Comparison of ENCODE assay signal across 9 cellular contexts in the genomic region with DNA sequence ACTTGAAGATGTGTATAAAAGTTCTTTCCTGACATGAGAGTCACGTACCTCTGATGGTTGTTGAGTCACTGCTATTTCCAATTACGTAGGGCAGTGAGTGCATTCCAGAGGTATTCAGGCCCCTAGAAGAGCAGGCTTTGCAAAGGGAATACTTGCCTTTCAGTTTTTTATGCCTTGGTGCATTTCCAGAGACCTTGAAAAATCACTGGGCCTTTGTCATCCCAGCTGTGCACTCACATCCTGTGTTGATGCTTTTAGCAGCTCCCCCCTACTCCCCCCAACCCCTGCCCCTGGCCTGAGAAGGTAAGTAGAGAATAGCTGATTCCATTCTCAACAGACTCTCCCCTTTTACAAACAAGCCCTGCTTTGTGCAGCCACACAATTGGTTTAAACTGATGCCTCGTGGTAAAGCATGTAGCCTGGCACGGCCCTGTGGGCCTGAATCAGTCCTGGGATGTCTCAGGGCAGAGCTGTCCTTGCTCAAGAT.
DNase-seq lines count a peak whose midpoint lies in the region; ATAC-seq and TF ChIP-seq lines count a peak whose summit lies in the region.
"Had no signal": no experiment of that assay in that cellular context is flagged by ENCODE, and none has a peak within 500 bp of the region (broad histone marks: within the 10 kb centered on the region; RNA-seq: fewer than 3 reads in every experiment).

No MANE protein-coding gene starts in this region.

- WGBS in testis, 2 donors: 12 to 43% methylated on average over 4 of the region's 4 CpGs

- H3K4me3 ChIP-seq in HFF-Myc (replicated peaks; ENCODE audit: low read depth, low read length): no peak overlapping the region
- H3K4me3 ChIP-seq in skeletal muscle cell (ENCODE audit: low read depth, low read length): no peak overlapping the region
- H3K4me3 ChIP-seq in testis: no peak overlapping the region

- no peak overlapping the region for H3K27ac Mint-ChIP-seq in naive thymus-derived CD8-positive, alpha-beta T cell
- H3K27ac Mint-ChIP-seq in activated naive CD4-positive, alpha-beta T cell treated with anti-CD3 and anti-CD28 coated beads, Interleukin-2, amount 50 U/mL, for 72 hours: no peak overlapping the region
- H3K27ac Mint-ChIP-seq: natural killer cell treated with Interleukin-12 subunit alpha and Interleukin-12 subunit beta and Interleukin-15 and Interleukin-18, amount 100 ng/mL, for 72 hours had no signal

- no peaks in the 10 kb centered on the region for H3K4me1 Mint-ChIP-seq in naive thymus-derived CD8-positive, alpha-beta T cell

- no peaks in the 10 kb centered on the region for H3K36me3 Mint-ChIP-seq in naive thymus-derived CD8-positive, alpha-beta T cell
- H3K36me3 Mint-ChIP-seq in activated naive CD4-positive, alpha-beta T cell treated with anti-CD3 and anti-CD28 coated beads, Interleukin-2, amount 50 U/mL, for 72 hours: peaks cover 1 to 2% of the 10 kb centered on the region in 2 donors
- H3K36me3 Mint-ChIP-seq: natural killer cell treated with Interleukin-12 subunit alpha and Interleukin-12 subunit beta and Interleukin-15 and Interleukin-18, amount 100 ng/mL, for 72 hours had no signal

- no peak for TF ChIP-seq POLR2A in testis (IDR thresholded peaks at IDR 0.05)

- H3K27ac ChIP-seq in angular gyrus (ENCODE audit: low read depth, low read length): peak overlapping the region; percentile 80
- H3K27ac ChIP-seq in testis: peak overlapping the region in 1 of 2 donors; percentile 67

- H3K4me3 Mint-ChIP-seq in naive thymus-derived CD8-positive, alpha-beta T cell: no peak overlapping the region
- H3K4me3 Mint-ChIP-seq: natural killer cell treated with Interleukin-12 subunit alpha and Interleukin-12 subunit beta and Interleukin-15 and Interleukin-18, amount 100 ng/mL, for 72 hours had no signal

- TF ChIP-seq CTCF in HFF-Myc (IDR thresholded peaks at IDR 0.05; ENCODE audit: low read depth, low read length, missing control alignments) (no peak), testis (IDR thresholded peaks at IDR 0.05) (no peak)

- H3K4me1 ChIP-seq in testis: peaks cover 23% of the 10 kb centered on the region

- no peaks in the 10 kb centered on the region for H3K9me3 Mint-ChIP-seq in naive thymus-derived CD8-positive, alpha-beta T cell
- peaks cover 0 to 1% of the 10 kb centered on the region in 2 donors for H3K9me3 Mint-ChIP-seq in activated naive CD4-positive, alpha-beta T cell treated with anti-CD3 and anti-CD28 coated beads, Interleukin-2, amount 50 U/mL, for 72 hours
- H3K9me3 Mint-ChIP-seq: natural killer cell treated with Interleukin-12 subunit alpha and Interleukin-12 subunit beta and Interleukin-15 and Interleukin-18, amount 100 ng/mL, for 72 hours had no signal

- no peak for ATAC-seq in naive thymus-derived CD8-positive, alpha-beta T cell
- no peak for ATAC-seq in activated naive CD4-positive, alpha-beta T cell treated with anti-CD3 and anti-CD28 coated beads, Interleukin-2, amount 50 U/mL, for 72 hours
- no peak for ATAC-seq in GM18511 (IDR thresholded peaks at IDR 0.05; ENCODE audit: unreplicated experiment)
- ATAC-seq: natural killer cell treated with Interleukin-12 subunit alpha and Interleukin-12 subunit beta and Interleukin-15 and Interleukin-18, amount 100 ng/mL, for 72 hours had no signal

- intact Hi-C loops in testis (cut with DNase I; ENCODE audit: low total_unique reads): no loop called here

- H3K27me3 ChIP-seq in testis: no peaks in the 10 kb centered on the region

- POLR2A ChIA-PET in naive thymus-derived CD8-positive, alpha-beta T cell (lab: Charles Lee): no interaction called here

- peaks cover under 1 to 5% (median 1%) of the 10 kb centered on the region in 5 donors for H3K27me3 Mint-ChIP-seq in naive thymus-derived CD8-positive, alpha-beta T cell

- no peaks in the 10 kb centered on the region for H3K9me3 ChIP-seq in testis

- DNase-seq in HFF-Myc (ENCODE audit: extremely low read depth, low read depth) (peak; percentile 81), iPS-NIHi11 (ENCODE audit: low spot score) (peak; percentile 31), skeletal muscle cell (ENCODE audit: low read depth) (peak; percentile 96), testis (no peak)
- DNase-seq in naive thymus-derived CD8-positive, alpha-beta T cell: no peak
- no peak for DNase-seq in activated naive CD4-positive, alpha-beta T cell treated with anti-CD3 and anti-CD28 coated beads, Interleukin-2, amount 50 U/mL, for 72 hours (ENCODE audit: low spot score in 2 of 2)

- no peaks in the 10 kb centered on the region for H3K36me3 ChIP-seq in testis (ENCODE audit: low read depth, missing control alignments)

Comparison
In these comparisons a context has a peak if more than half of its experiments do, and no peak if none do; other contexts are left out.
1. DNase-seq: peak in HFF-Myc (single experiment), iPS-NIHi11 (single experiment) and skeletal muscle cell (single experiment); none in naive thymus-derived CD8-positive, alpha-beta T cell (0 of 10), activated naive CD4-positive, alpha-beta T cell treated with anti-CD3 and anti-CD28 coated beads, Interleukin-2, amount 50 U/mL, for 72 hours (0 of 2) and testis (single experiment).